Comparison of ENCODE assay signal across 8 cellular contexts in genomic region chr11:1309498-1310314, GRCh38. TPM values are rescaled to one million over a fixed set of nuclear protein-coding genes. Genes with fewer than 3 reads are reported as not detected.
A peak's percentile ranks its signal among the peaks of the same experiment; 100 is the strongest.
DNase-seq lines count a peak whose midpoint lies in the region; ATAC-seq and TF ChIP-seq lines count a peak whose summit lies in the region.

TOLLIP (minus strand) TSS chr11:1309632; CDS start chr11:1309498, 134 bp downstream.

- peaks cover 25% of the 10 kb centered on the region for H3K4me1 Mint-ChIP-seq in activated T-helper 2 cell treated with anti-CD3 and anti-CD28 coated beads, Interferon-gamma antibody, Interleukin-2, Interleukin-4, amounts not matched to agents 10 μg/mL and 5 μg/mL and 100 μg/mL, durations not matched to agents 14 hours and 24 hours and 36 hours (ENCODE audit: low read depth)
- H3K4me1 Mint-ChIP-seq in natural killer cell treated with Interleukin-12 subunit alpha and Interleukin-12 subunit beta and Interleukin-15 and Interleukin-18, amount 100 ng/mL, for 72 hours (ENCODE audit: low read depth in 2 of 2): peaks cover 27 to 32% of the 10 kb centered on the region in 2 donors

- TF ChIP-seq CTCF in LNCaP clone FGC (IDR thresholded peaks at IDR 0.05; ENCODE audit: control insufficient read depth, extremely low read depth, insufficient read depth): peak; percentile 31
- TF ChIP-seq CTCF in fibroblast of pulmonary artery (IDR thresholded peaks at IDR 0.05; ENCODE audit: low read length, missing control alignments): no peak

- peak; percentile 94 for DNase-seq in ELF-1 (ENCODE audit: low read depth, low spot score)
- DNase-seq in GOT3 (lab: John Stamatoyannopoulos, UW): peak; percentile 69
- DNase-seq in LNCaP clone FGC (ENCODE audit: low read depth): peak; percentile 67
- DNase-seq in RPMI8226: peak; percentile 91
- DNase-seq in activated T-helper 2 cell treated with anti-CD3 and anti-CD28 coated beads, Interferon-gamma antibody, Interleukin-2, Interleukin-4, amounts not matched to agents 10 μg/mL and 5 μg/mL and 100 μg/mL, durations not matched to agents 14 hours and 24 hours and 36 hours (ENCODE audit: low spot score): peak; percentile 96
- peak; percentile 92 for DNase-seq in fibroblast of pulmonary artery (ENCODE audit: low read depth)
- DNase-seq in natural killer cell treated with Interleukin-12 subunit alpha and Interleukin-12 subunit beta and Interleukin-15 and Interleukin-18, amount 100 ng/mL, for 72 hours (ENCODE audit: low spot score): peak; percentile 97
- DNase-seq in stimulated activated naive CD4-positive, alpha-beta T cell treated with Interleukin-2 at 50 U/mL for 16 hours (lab: John Stamatoyannopoulos, UW): peak; percentile 95

- intact Hi-C loops in activated T-helper 2 cell treated with anti-CD3 and anti-CD28 coated beads, Interferon-gamma antibody, Interleukin-2, Interleukin-4, amounts not matched to agents 10 μg/mL and 5 μg/mL and 100 μg/mL, durations not matched to agents 14 hours and 24 hours and 36 hours (cut with micrococcal nuclease): loop anchor here (2.0 to 5.0 kb wide), 2 partner anchors 21 to 78 kb away; partner anchors contain the start of gene BRSK2

- peaks cover 23% of the 10 kb centered on the region for H3K36me3 Mint-ChIP-seq in activated T-helper 2 cell treated with anti-CD3 and anti-CD28 coated beads, Interferon-gamma antibody, Interleukin-2, Interleukin-4, amounts not matched to agents 10 μg/mL and 5 μg/mL and 100 μg/mL, durations not matched to agents 14 hours and 24 hours and 36 hours (ENCODE audit: low read depth)
- peaks cover 5% of the 10 kb centered on the region for H3K36me3 Mint-ChIP-seq in natural killer cell treated with Interleukin-12 subunit alpha and Interleukin-12 subunit beta and Interleukin-15 and Interleukin-18, amount 100 ng/mL, for 72 hours

- H3K27me3 Mint-ChIP-seq in activated T-helper 2 cell treated with anti-CD3 and anti-CD28 coated beads, Interferon-gamma antibody, Interleukin-2, Interleukin-4, amounts not matched to agents 10 μg/mL and 5 μg/mL and 100 μg/mL, durations not matched to agents 14 hours and 24 hours and 36 hours (ENCODE audit: low read depth): peaks cover 19% of the 10 kb centered on the region
- H3K27me3 Mint-ChIP-seq in natural killer cell treated with Interleukin-12 subunit alpha and Interleukin-12 subunit beta and Interleukin-15 and Interleukin-18, amount 100 ng/mL, for 72 hours: peaks cover 0 to 5% of the 10 kb centered on the region in 2 donors

- peak; percentile 91 to 95 for ATAC-seq in natural killer cell treated with Interleukin-12 subunit alpha and Interleukin-12 subunit beta and Interleukin-15 and Interleukin-18, amount 100 ng/mL, for 72 hours

- H3K4me3 Mint-ChIP-seq in activated T-helper 2 cell treated with anti-CD3 and anti-CD28 coated beads, Interferon-gamma antibody, Interleukin-2, Interleukin-4, amounts not matched to agents 10 μg/mL and 5 μg/mL and 100 μg/mL, durations not matched to agents 14 hours and 24 hours and 36 hours (ENCODE audit: low read depth): peak within 1 kb of the TSS; percentile 78
- H3K4me3 Mint-ChIP-seq in natural killer cell treated with Interleukin-12 subunit alpha and Interleukin-12 subunit beta and Interleukin-15 and Interleukin-18, amount 100 ng/mL, for 72 hours: peak within 1 kb of the TSS; percentile 91

- H3K4me3 ChIP-seq in LNCaP clone FGC (ENCODE audit: low read depth, low read length): peak within 1 kb of the TSS; percentile 79
- peak within 1 kb of the TSS; percentile 72 for H3K4me3 ChIP-seq in fibroblast of pulmonary artery (replicated peaks; ENCODE audit: low read depth, low read length)

- H3K27ac Mint-ChIP-seq in activated T-helper 2 cell treated with anti-CD3 and anti-CD28 coated beads, Interferon-gamma antibody, Interleukin-2, Interleukin-4, amounts not matched to agents 10 μg/mL and 5 μg/mL and 100 μg/mL, durations not matched to agents 14 hours and 24 hours and 36 hours: peak within 1 kb of the TSS; percentile 88
- H3K27ac Mint-ChIP-seq in natural killer cell treated with Interleukin-12 subunit alpha and Interleukin-12 subunit beta and Interleukin-15 and Interleukin-18, amount 100 ng/mL, for 72 hours: peak within 1 kb of the TSS; percentile 91 to 93

- H3K9me3 Mint-ChIP-seq in activated T-helper 2 cell treated with anti-CD3 and anti-CD28 coated beads, Interferon-gamma antibody, Interleukin-2, Interleukin-4, amounts not matched to agents 10 μg/mL and 5 μg/mL and 100 μg/mL, durations not matched to agents 14 hours and 24 hours and 36 hours: peaks cover 19% of the 10 kb centered on the region
- no peaks in the 10 kb centered on the region for H3K9me3 Mint-ChIP-seq in natural killer cell treated with Interleukin-12 subunit alpha and Interleukin-12 subunit beta and Interleukin-15 and Interleukin-18, amount 100 ng/mL, for 72 hours

RNA-seq across cellular contexts. Expression of gene TOLLIP, which starts in this region (rescaled TPM):
- total RNA-seq in activated T-helper 2 cell treated with anti-CD3 and anti-CD28 coated beads, Interferon-gamma antibody, Interleukin-2, Interleukin-4, amounts not matched to agents 10 μg/mL and 5 μg/mL and 100 μg/mL, durations not matched to agents 14 hours and 24 hours and 36 hours: 33.6 and 35.0 TPM in 2 replicates
- total RNA-seq in natural killer cell treated with Interleukin-12 subunit alpha and Interleukin-12 subunit beta and Interleukin-15 and Interleukin-18, amount 100 ng/mL, for 72 hours: 10 to 100 TPM; 53.2 to 56.4 TPM

Comparison
In these comparisons a context has a peak if more than half of its experiments do, and no peak if none do; other contexts are left out.
1. Peak in every context shown above with its lines: DNase-seq, ATAC-seq and H3K4me3 ChIP-seq.